In genomic region chrX:9681422-9681821, GRCh38 we compare ENCODE assay signal across 19 cellular contexts.
A peak's percentile ranks its signal among the peaks of the same experiment; 100 is the strongest.
DNase-seq lines count a peak whose midpoint lies in the region; ATAC-seq, FAIRE-seq and TF ChIP-seq lines count a peak whose summit lies in the region.
"Had no signal": no experiment of that assay in that cellular context is flagged by ENCODE, and none has a peak within 500 bp of the region (broad histone marks: within the 10 kb centered on the region; RNA-seq: fewer than 3 reads in every experiment).

No MANE protein-coding gene starts in this region.

- no peaks in the 10 kb centered on the region for H3K27me3 Mint-ChIP-seq in neural crest cell (ENCODE audit: low read depth)
- H3K27me3 Mint-ChIP-seq: activated CD4-positive, alpha-beta T cell treated with anti-CD3 and anti-CD28 coated beads, Interleukin-2, amount 10 ng/mL, durations not matched to agents 7 days and 5 days; stimulated activated naive CD8-positive, alpha-beta T cell treated with anti-CD3 and anti-CD28 coated beads, Interleukin-15, Interleukin-2, amounts not matched to agents 100 ng/mL and 50 ng/mL, for 24 hours had no signal

- H3K27ac Mint-ChIP-seq in neural crest cell (ENCODE audit: unreplicated experiment) = peak overlapping the region; percentile 50
- H3K27ac Mint-ChIP-seq in stimulated activated effector memory CD8-positive, alpha-beta T cell treated with anti-CD3 and anti-CD28 coated beads, Interleukin-12 subunit alpha, Interleukin-12 subunit beta, amount 100 ng/mL, for 72 hours = no peak overlapping the region
- H3K27ac Mint-ChIP-seq: activated CD4-positive, alpha-beta T cell treated with anti-CD3 and anti-CD28 coated beads, Interleukin-2, amount 10 ng/mL, durations not matched to agents 7 days and 5 days; stimulated activated naive CD8-positive, alpha-beta T cell treated with anti-CD3 and anti-CD28 coated beads, Interleukin-15, Interleukin-2, amounts not matched to agents 100 ng/mL and 50 ng/mL, for 24 hours had no signal

- H3K9me3 Mint-ChIP-seq in neural crest cell = peaks cover 8% of the 10 kb centered on the region
- no peaks in the 10 kb centered on the region for H3K9me3 Mint-ChIP-seq in stimulated activated effector memory CD8-positive, alpha-beta T cell treated with anti-CD3 and anti-CD28 coated beads, Interleukin-12 subunit alpha, Interleukin-12 subunit beta, amount 100 ng/mL, for 72 hours
- H3K9me3 Mint-ChIP-seq: stimulated activated naive CD8-positive, alpha-beta T cell treated with anti-CD3 and anti-CD28 coated beads, Interleukin-15, Interleukin-2, amounts not matched to agents 100 ng/mL and 50 ng/mL, for 24 hours had no signal

- no peak overlapping the region for H3K4me3 Mint-ChIP-seq in neural crest cell
- H3K4me3 Mint-ChIP-seq in stimulated activated effector memory CD8-positive, alpha-beta T cell treated with anti-CD3 and anti-CD28 coated beads, Interleukin-12 subunit alpha, Interleukin-12 subunit beta, amount 100 ng/mL, for 72 hours = no peak overlapping the region
- H3K4me3 Mint-ChIP-seq: activated CD4-positive, alpha-beta T cell treated with anti-CD3 and anti-CD28 coated beads, Interleukin-2, amount 10 ng/mL, durations not matched to agents 7 days and 5 days; stimulated activated naive CD8-positive, alpha-beta T cell treated with anti-CD3 and anti-CD28 coated beads, Interleukin-15, Interleukin-2, amounts not matched to agents 100 ng/mL and 50 ng/mL, for 24 hours had no signal

- TF ChIP-seq CTCF in neural crest cell (conservative IDR thresholded peaks at IDR 0.05) = no peak

- peak; percentile 39 for ATAC-seq in esophagus mucosa
- no peak for ATAC-seq in stimulated activated effector memory CD8-positive, alpha-beta T cell treated with anti-CD3 and anti-CD28 coated beads, Interleukin-12 subunit alpha, Interleukin-12 subunit beta, amount 100 ng/mL, for 72 hours
- no peak for ATAC-seq in GM18502 (IDR thresholded peaks at IDR 0.05; ENCODE audit: poor library complexity, unreplicated experiment)
- ATAC-seq: upper lobe of right lung had no signal

- DNase-seq in EL = peak; percentile 18
- DNase-seq in RCC 7860 (ENCODE audit: low spot score) = peak; percentile 55
- DNase-seq in neural crest cell (ENCODE audit: low read depth, low spot score) = no peak
- DNase-seq in HTR-8/SVneo (ENCODE audit: insufficient read length, low spot score) = no peak
- no peak for DNase-seq in activated CD8-positive, alpha-beta memory T cell treated with anti-CD3 and anti-CD28 coated beads, Interleukin-2, amount 50 U/mL, for 48 hours
- no peak for DNase-seq in stimulated activated effector memory CD8-positive, alpha-beta T cell treated with anti-CD3 and anti-CD28 coated beads, Interleukin-12 subunit alpha, Interleukin-12 subunit beta, amount 100 ng/mL, for 72 hours (ENCODE audit: low spot score in 2 of 2)
- DNase-seq: activated CD4-positive, alpha-beta T cell treated with anti-CD3 and anti-CD28 coated beads, Interleukin-2, amount 10 ng/mL, durations not matched to agents 7 days and 5 days; activated CD8-positive, alpha-beta memory T cell treated with anti-CD3 and anti-CD28 coated beads, Interleukin-2, amount 50 U/mL, for 4 hours; anterior cingulate cortex; left ventricle myocardium inferior; NCI-H146; PC-9; sigmoid colon; stimulated activated CD4-positive, alpha-beta T cell treated with anti-CD3 and anti-CD28 coated beads, Interleukin-1b, Interleukin-23, amount 100 ng/mL, for 48 hours; upper lobe of right lung had no signal

- peaks cover 30% of the 10 kb centered on the region for H3K36me3 Mint-ChIP-seq in neural crest cell (ENCODE audit: low read depth)
- peaks cover 24% of the 10 kb centered on the region for H3K36me3 Mint-ChIP-seq in stimulated activated effector memory CD8-positive, alpha-beta T cell treated with anti-CD3 and anti-CD28 coated beads, Interleukin-12 subunit alpha, Interleukin-12 subunit beta, amount 100 ng/mL, for 72 hours

- no peaks in the 10 kb centered on the region for H3K4me1 Mint-ChIP-seq in neural crest cell
- peaks cover 17% of the 10 kb centered on the region for H3K4me1 Mint-ChIP-seq in stimulated activated effector memory CD8-positive, alpha-beta T cell treated with anti-CD3 and anti-CD28 coated beads, Interleukin-12 subunit alpha, Interleukin-12 subunit beta, amount 100 ng/mL, for 72 hours

- FAIRE-seq in RCC 7860 (lab: Jason Lieb, UNC) = peak; percentile 91
- no peak for FAIRE-seq in HTR-8/SVneo (lab: Jason Lieb, UNC)
- FAIRE-seq: frontal cortex had no signal

Comparison
In these comparisons a context has a peak if more than half of its experiments do, and no peak if none do; other contexts are left out.
1. DNase-seq: peak in EL (single experiment) and RCC 7860 (single experiment); none in neural crest cell (single experiment), HTR-8/SVneo (single experiment), activated CD8-positive, alpha-beta memory T cell treated with anti-CD3 and anti-CD28 coated beads, Interleukin-2, amount 50 U/mL, for 48 hours (single experiment) and stimulated activated effector memory CD8-positive, alpha-beta T cell treated with anti-CD3 and anti-CD28 coated beads, Interleukin-12 subunit alpha, Interleukin-12 subunit beta, amount 100 ng/mL, for 72 hours (0 of 2).